1 cellular context compared by ENCODE assay signal in genomic region chr4:11698846-11699590, GRCh38.
TF ChIP-seq lines count a peak whose summit lies in the region.

No MANE protein-coding gene starts in this region.

TF ChIP-seq in HCT116, 20 proteins besides CTCF, POLR2A, EP300 and RAD21 (continued from another document):
- TF ChIP-seq ZBTB33 (IDR thresholded peaks at IDR 0.05; ENCODE audit: extremely low read depth, insufficient replicate concordance, low read length) (peak; percentile 78), SP1 (IDR thresholded peaks at IDR 0.05; ENCODE audit: low read depth) (peak; percentile 98), CBX3 (IDR thresholded peaks at IDR 0.05; ENCODE audit: low read depth) (peak; percentile 99), ELF1 (IDR thresholded peaks at IDR 0.05; ENCODE audit: borderline replicate concordance, low read depth) (no peak), EZH2phosphoT487 (IDR thresholded peaks at IDR 0.05; ENCODE audit: borderline replicate concordance) (no peak), EZH2 (IDR thresholded peaks at IDR 0.05) (no peak), SIN3A (IDR thresholded peaks at IDR 0.05; ENCODE audit: low read depth) (peak; percentile 79; the same call in 1 of the 2 replicates)
